ENCODE assay signal across 29 cellular contexts in genomic region chr1:35044406-35044805, GRCh38.
"Had no signal": no experiment of that assay in that cellular context is flagged by ENCODE, and none has a peak within 500 bp of the region (broad histone marks: within the 10 kb centered on the region; RNA-seq: fewer than 3 reads in every experiment).

No MANE protein-coding gene starts in this region.

- H3K9me3 ChIP-seq: ascending aorta, breast epithelium, gastroesophageal sphincter, psoas muscle, sigmoid colon, transverse colon had no signal

- H3K9me3 Mint-ChIP-seq: activated CD4-positive, alpha-beta memory T cell treated with anti-CD3 and anti-CD28 coated beads for 36 hours; activated CD4-positive, alpha-beta T cell treated with anti-CD3 and anti-CD28 coated beads, Interleukin-2, amount 10 ng/mL, durations not matched to agents 24 days and 14 days; activated naive CD4-positive, alpha-beta T cell treated with anti-CD3 and anti-CD28 coated beads for 36 hours; activated naive CD8-positive, alpha-beta T cell treated with anti-CD3 and anti-CD28 coated beads for 36 hours; activated T-helper 1 cell treated with anti-CD3 and anti-CD28 coated beads, Interleukin-12 subunit alpha, Interleukin-12 subunit beta, Interleukin-2, Interleukin-4 antibody, amounts not matched to agents 30 ng/mL and 10 ng/mL and 1 ng/mL, durations not matched to agents 14 hours and 24 hours and 36 hours had no signal

- H3K27me3 ChIP-seq: ascending aorta, breast epithelium, gastroesophageal sphincter, hepatocyte, sigmoid colon, transverse colon had no signal

- H3K27me3 Mint-ChIP-seq: activated CD4-positive, alpha-beta memory T cell treated with anti-CD3 and anti-CD28 coated beads for 36 hours; activated naive CD8-positive, alpha-beta T cell treated with anti-CD3 and anti-CD28 coated beads for 36 hours; T-helper 17 cell had no signal

- H3K27ac ChIP-seq: ascending aorta, breast epithelium, gastroesophageal sphincter, hepatocyte, parathyroid adenoma, psoas muscle, sigmoid colon, transverse colon had no signal

- ATAC-seq: gastroesophageal sphincter, left cardiac atrium, psoas muscle, T-helper 17 cell had no signal

- H3K27ac Mint-ChIP-seq: activated CD4-positive, alpha-beta memory T cell treated with anti-CD3 and anti-CD28 coated beads for 36 hours; activated CD4-positive, alpha-beta T cell treated with anti-CD3 and anti-CD28 coated beads, Interleukin-2, amount 10 ng/mL, durations not matched to agents 24 days and 14 days; activated naive CD4-positive, alpha-beta T cell treated with anti-CD3 and anti-CD28 coated beads for 36 hours; activated naive CD8-positive, alpha-beta T cell treated with anti-CD3 and anti-CD28 coated beads for 36 hours; activated T-helper 1 cell treated with anti-CD3 and anti-CD28 coated beads, Interleukin-12 subunit alpha, Interleukin-12 subunit beta, Interleukin-2, Interleukin-4 antibody, amounts not matched to agents 30 ng/mL and 10 ng/mL and 1 ng/mL, durations not matched to agents 14 hours and 24 hours and 36 hours; naive B cell; T-helper 17 cell had no signal

- DNase-seq: activated CD4-positive, alpha-beta memory T cell treated with anti-CD3 and anti-CD28 coated beads for 36 hours; activated CD4-positive, alpha-beta T cell treated with anti-CD3 and anti-CD28 coated beads, Interleukin-2, amount 10 ng/mL, durations not matched to agents 24 days and 14 days; activated CD4-positive, CD25-positive, alpha-beta regulatory T cell treated with anti-CD3 and anti-CD28 coated beads, Interleukin-2, amount 50 U/mL, for 72 hours; activated CD8-positive, alpha-beta memory T cell treated with anti-CD3 and anti-CD28 coated beads, Interleukin-2, amount 50 U/mL, for 4 hours; activated effector memory CD4-positive, alpha-beta T cell treated with anti-CD3 and anti-CD28 coated beads, Interleukin-2, amount 50 U/mL, for 16 hours; activated naive CD4-positive, alpha-beta T cell treated with anti-CD3 and anti-CD28 coated beads for 36 hours; activated naive CD8-positive, alpha-beta T cell treated with anti-CD3 and anti-CD28 coated beads for 36 hours; activated T-cell treated with anti-CD3 and anti-CD28 coated beads, Interleukin-2, amount 50 U/mL, for 1 hour; central memory CD4-positive, alpha-beta T cell; dermis blood vessel endothelial cell; effector CD8-positive, alpha-beta T cell; left cardiac atrium; mammary epithelial cell; naive B cell; nucleus accumbens; psoas muscle; sigmoid colon; stimulated activated CD4-positive, alpha-beta T cell treated with anti-CD3 and anti-CD28 coated beads, Interleukin-15, amount 100 ng/mL, for 24 hours; stimulated activated CD4-positive, alpha-beta T cell treated with anti-CD3 and anti-CD28 coated beads, Interleukin-2, amount 100 ng/mL, for 24 hours; stimulated activated naive CD4-positive, alpha-beta T cell; T-helper 17 cell; T1000; transverse colon had no signal

- H3K4me1 ChIP-seq: ascending aorta, breast epithelium, gastroesophageal sphincter, parathyroid adenoma, psoas muscle, sigmoid colon, transverse colon had no signal

- H3K4me3 Mint-ChIP-seq: activated CD4-positive, alpha-beta memory T cell treated with anti-CD3 and anti-CD28 coated beads for 36 hours; activated CD4-positive, alpha-beta T cell treated with anti-CD3 and anti-CD28 coated beads, Interleukin-2, amount 10 ng/mL, durations not matched to agents 24 days and 14 days; activated naive CD4-positive, alpha-beta T cell treated with anti-CD3 and anti-CD28 coated beads for 36 hours; activated naive CD8-positive, alpha-beta T cell treated with anti-CD3 and anti-CD28 coated beads for 36 hours; activated T-helper 1 cell treated with anti-CD3 and anti-CD28 coated beads, Interleukin-12 subunit alpha, Interleukin-12 subunit beta, Interleukin-2, Interleukin-4 antibody, amounts not matched to agents 30 ng/mL and 10 ng/mL and 1 ng/mL, durations not matched to agents 14 hours and 24 hours and 36 hours; naive B cell; T-helper 17 cell had no signal

- H3K4me1 Mint-ChIP-seq: activated CD4-positive, alpha-beta T cell treated with anti-CD3 and anti-CD28 coated beads, Interleukin-2, amount 10 ng/mL, durations not matched to agents 24 days and 14 days; activated naive CD8-positive, alpha-beta T cell treated with anti-CD3 and anti-CD28 coated beads for 36 hours had no signal

- H3K36me3 ChIP-seq: ascending aorta, breast epithelium, gastroesophageal sphincter, sigmoid colon, transverse colon had no signal

- H3K36me3 Mint-ChIP-seq: activated CD4-positive, alpha-beta memory T cell treated with anti-CD3 and anti-CD28 coated beads for 36 hours; activated naive CD8-positive, alpha-beta T cell treated with anti-CD3 and anti-CD28 coated beads for 36 hours had no signal

- H3K4me3 ChIP-seq: ascending aorta, breast epithelium, gastroesophageal sphincter, hepatocyte, psoas muscle, sigmoid colon, transverse colon had no signal
